In the genomic region with DNA sequence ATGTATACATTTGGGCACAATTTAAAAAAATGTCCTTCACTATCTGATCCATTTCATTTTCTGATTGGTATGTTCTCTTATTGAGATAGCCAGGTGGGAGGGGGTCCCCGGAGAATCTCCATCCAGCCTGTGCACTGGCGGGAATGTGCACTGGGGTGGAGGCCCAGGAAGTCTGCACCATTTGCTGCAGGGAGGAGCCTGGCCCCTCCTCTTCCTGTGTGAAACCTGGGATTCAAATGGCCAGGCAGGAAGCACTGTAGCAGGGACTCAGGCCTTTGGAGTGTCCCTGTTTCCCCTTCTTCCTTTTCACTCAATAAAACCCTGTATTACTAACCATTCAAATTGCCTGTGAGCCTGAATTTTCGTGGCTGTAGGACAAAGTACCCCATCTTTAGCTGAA, we compare ENCODE assay signal across 27 cellular contexts. TPM values are rescaled to one million over a fixed set of nuclear protein-coding genes. Genes with fewer than 3 reads are reported as not detected.
DNase-seq lines count a peak whose midpoint lies in the region; ATAC-seq and TF ChIP-seq lines count a peak whose summit lies in the region.
"Had no signal": no experiment of that assay in that cellular context is flagged by ENCODE, and none has a peak within 500 bp of the region (broad histone marks: within the 10 kb centered on the region; RNA-seq: fewer than 3 reads in every experiment).

No MANE protein-coding gene starts in this region.

- DNase-seq in activated naive CD4-positive, alpha-beta T cell treated with anti-CD3 and anti-CD28 coated beads, Interleukin-2, amount 50 U/mL, for 16 hours = no peak
- DNase-seq in GM23338 (ENCODE audit: low spot score) (peak; percentile 46), NCI-H1694 treated with DMSO at 0.1 percent for 48 hours (lab: John Stamatoyannopoulos, UW) (no peak), GF-D8 (lab: John Stamatoyannopoulos, UW) (no peak)
- no peak for DNase-seq in activated CD4-positive, alpha-beta memory T cell treated with anti-CD3 and anti-CD28 coated beads for 36 hours
- no peak for DNase-seq in naive thymus-derived CD4-positive, alpha-beta T cell
- DNase-seq: activated CD4-positive, alpha-beta T cell treated with anti-CD3 and anti-CD28 coated beads, Interleukin-2, amount 50 U/mL, for 1 hour; anterior cingulate cortex; gastrocnemius medialis; hypothalamus; Kasumi-1; midbrain; naive thymus-derived CD8-positive, alpha-beta T cell; NCI-H2227 treated with DMSO at 0.1 percent for 48 hours; NCI-H526 treated with DMSO at 0.1 percent for 48 hours; ovary; retina; RPMI8226; small intestine; stimulated activated naive CD8-positive, alpha-beta T cell treated with anti-CD3 and anti-CD28 coated beads, Interleukin-15, amount 100 ng/mL, for 72 hours; uterus had no signal

- no peaks in the 10 kb centered on the region for H3F3A ChIP-seq in GM23338 (replicated peaks; ENCODE audit: low read depth)

- H3K4me2 ChIP-seq in GM23338 = no peak overlapping the region

- H2AFZ ChIP-seq in GM23338 = no peak overlapping the region; the same call in 1 of the 2 replicates

- POLR2A ChIA-PET in activated CD4-positive, alpha-beta memory T cell treated with anti-CD3 and anti-CD28 coated beads for 36 hours (lab: Charles Lee) = no interaction called here
- POLR2A ChIA-PET in naive thymus-derived CD4-positive, alpha-beta T cell (lab: Charles Lee) = no interaction called here

- H3K36me3 ChIP-seq in GM23338 (ENCODE audit: insufficient read depth) = no peaks in the 10 kb centered on the region
- no peaks in the 10 kb centered on the region for H3K36me3 ChIP-seq in naive thymus-derived CD4-positive, alpha-beta T cell (ENCODE audit: control insufficient read depth in 2 of 3, insufficient read depth in 3 of 3, low read length in 3 of 3)
- H3K36me3 ChIP-seq: gastrocnemius medialis, ovary, uterus had no signal

- no peak overlapping the region for H3K4me3 Mint-ChIP-seq in activated naive CD4-positive, alpha-beta T cell treated with anti-CD3 and anti-CD28 coated beads, Interleukin-2, amount 50 U/mL, for 24 hours
- H3K4me3 Mint-ChIP-seq in GM23338 = no peak overlapping the region
- H3K4me3 Mint-ChIP-seq in activated CD4-positive, alpha-beta memory T cell treated with anti-CD3 and anti-CD28 coated beads for 36 hours = no peak overlapping the region
- H3K4me3 Mint-ChIP-seq in naive thymus-derived CD4-positive, alpha-beta T cell = no peak overlapping the region
- H3K4me3 Mint-ChIP-seq: activated naive CD8-positive, alpha-beta T cell; dendritic cell treated with granulocyte-macrophage colony-stimulating factor and Interleukin-4, amounts not matched to agents 40 ng/mL and 50 ng/mL, for 4 days; naive thymus-derived CD8-positive, alpha-beta T cell; stimulated activated naive CD8-positive, alpha-beta T cell treated with anti-CD3 and anti-CD28 coated beads, Interleukin-15, amount 100 ng/mL, for 72 hours had no signal

- no peak overlapping the region for H3K27ac ChIP-seq in GM23338 (ENCODE audit: low read depth)
- no peak overlapping the region for H3K27ac ChIP-seq in naive thymus-derived CD4-positive, alpha-beta T cell (ENCODE audit: low read depth, low read length)
- H3K27ac ChIP-seq: gastrocnemius medialis, HL-60, ovary, SK-N-MC, uterus had no signal

- CTCF ChIA-PET in activated CD4-positive, alpha-beta memory T cell treated with anti-CD3 and anti-CD28 coated beads for 36 hours (lab: Charles Lee) = interaction anchor here (0.9 to 2.0 kb wide), 3 partner anchors 8 to 24 kb away, joined by 3 to 5 read pairs (median 3); no protein-coding TSS in a partner anchor
- CTCF ChIA-PET in naive thymus-derived CD4-positive, alpha-beta T cell (lab: Charles Lee) = interaction anchor here (2.7 kb wide), 1 partner anchor 8 kb away, joined by 10 read pairs; no protein-coding TSS in a partner anchor

- peak overlapping the region; percentile 52 for H3K27ac Mint-ChIP-seq in activated naive CD4-positive, alpha-beta T cell treated with anti-CD3 and anti-CD28 coated beads, Interleukin-2, amount 50 U/mL, for 24 hours
- no peak overlapping the region for H3K27ac Mint-ChIP-seq in GM23338
- H3K27ac Mint-ChIP-seq in activated CD4-positive, alpha-beta memory T cell treated with anti-CD3 and anti-CD28 coated beads for 36 hours = peak overlapping the region; percentile 47
- H3K27ac Mint-ChIP-seq in naive thymus-derived CD4-positive, alpha-beta T cell = peak overlapping the region in 7 of 9 donors; percentile 26 to 81 (median 56)
- H3K27ac Mint-ChIP-seq: dendritic cell treated with granulocyte-macrophage colony-stimulating factor and Interleukin-4, amounts not matched to agents 40 ng/mL and 50 ng/mL, for 4 days; stimulated activated naive CD8-positive, alpha-beta T cell treated with anti-CD3 and anti-CD28 coated beads, Interleukin-15, amount 100 ng/mL, for 72 hours had no signal

- no peaks in the 10 kb centered on the region for H3K27me3 ChIP-seq in GM23338 (ENCODE audit: insufficient read depth)
- no peaks in the 10 kb centered on the region for H3K27me3 ChIP-seq in naive thymus-derived CD4-positive, alpha-beta T cell (ENCODE audit: control insufficient read depth in 2 of 2, insufficient read depth in 2 of 2, low read length in 2 of 2)
- H3K27me3 ChIP-seq: gastrocnemius medialis, ovary, uterus had no signal

- peaks cover 11% of the 10 kb centered on the region for H3K36me3 Mint-ChIP-seq in activated naive CD4-positive, alpha-beta T cell treated with anti-CD3 and anti-CD28 coated beads, Interleukin-2, amount 50 U/mL, for 24 hours
- no peaks in the 10 kb centered on the region for H3K36me3 Mint-ChIP-seq in GM23338 (ENCODE audit: low read depth)
- H3K36me3 Mint-ChIP-seq in activated CD4-positive, alpha-beta memory T cell treated with anti-CD3 and anti-CD28 coated beads for 36 hours = peaks cover 7% of the 10 kb centered on the region
- peaks cover 6 to 36% (median 21%) of the 10 kb centered on the region in 5 donors for H3K36me3 Mint-ChIP-seq in naive thymus-derived CD4-positive, alpha-beta T cell

- no peaks in the 10 kb centered on the region for H3K9me3 ChIP-seq in naive thymus-derived CD4-positive, alpha-beta T cell (ENCODE audit: control insufficient read depth in 2 of 3, low read length in 3 of 3)
- H3K9me3 ChIP-seq: gastrocnemius medialis, ovary, uterus had no signal

- H3K9me2 ChIP-seq in GM23338 (ENCODE audit: insufficient read depth) = no peaks in the 10 kb centered on the region; the same call in 1 of the 2 replicates

- H3K4me1 ChIP-seq in GM23338 (ENCODE audit: insufficient read depth) = peaks cover 22% of the 10 kb centered on the region
- peaks cover 18 to 30% of the 10 kb centered on the region in 2 donors for H3K4me1 ChIP-seq in naive thymus-derived CD4-positive, alpha-beta T cell (ENCODE audit: control insufficient read depth in 2 of 2, insufficient read depth in 2 of 2, low read length in 2 of 2)
- H3K4me1 ChIP-seq: gastrocnemius medialis, uterus had no signal

- peak; percentile 45; the same call in 1 of the 3 replicates for ATAC-seq in GM23338
- no peak for ATAC-seq in naive thymus-derived CD4-positive, alpha-beta T cell
- no peak for ATAC-seq in GM18519 (IDR thresholded peaks at IDR 0.05; ENCODE audit: low FRiP score, unreplicated experiment)
- ATAC-seq: gastrocnemius medialis; naive thymus-derived CD8-positive, alpha-beta T cell; stimulated activated naive CD8-positive, alpha-beta T cell treated with anti-CD3 and anti-CD28 coated beads, Interleukin-15, amount 100 ng/mL, for 72 hours had no signal

- H3K4me1 Mint-ChIP-seq in activated naive CD4-positive, alpha-beta T cell treated with anti-CD3 and anti-CD28 coated beads, Interleukin-2, amount 50 U/mL, for 24 hours = peaks cover 81% of the 10 kb centered on the region
- peaks cover 31% of the 10 kb centered on the region for H3K4me1 Mint-ChIP-seq in GM23338
- H3K4me1 Mint-ChIP-seq in activated CD4-positive, alpha-beta memory T cell treated with anti-CD3 and anti-CD28 coated beads for 36 hours (ENCODE audit: low read depth) = peaks cover 81% of the 10 kb centered on the region
- peaks cover 36 to 80% (median 70%) of the 10 kb centered on the region in 7 donors for H3K4me1 Mint-ChIP-seq in naive thymus-derived CD4-positive, alpha-beta T cell

- H4K20me1 ChIP-seq in GM23338 (replicated peaks; ENCODE audit: insufficient read depth) = no peaks in the 10 kb centered on the region

- TF ChIP-seq CTCF in GM23338 (conservative IDR thresholded peaks at IDR 0.05; ENCODE audit: low read depth in 2 of 2) = no peak

- H3K27me3 Mint-ChIP-seq in activated naive CD4-positive, alpha-beta T cell treated with anti-CD3 and anti-CD28 coated beads, Interleukin-2, amount 50 U/mL, for 24 hours = no peaks in the 10 kb centered on the region
- H3K27me3 Mint-ChIP-seq in GM23338 (ENCODE audit: insufficient read depth, low read depth, poor library complexity) = no peaks in the 10 kb centered on the region
- no peaks in the 10 kb centered on the region for H3K27me3 Mint-ChIP-seq in activated CD4-positive, alpha-beta memory T cell treated with anti-CD3 and anti-CD28 coated beads for 36 hours
- no peaks in the 10 kb centered on the region for H3K27me3 Mint-ChIP-seq in naive thymus-derived CD4-positive, alpha-beta T cell
- H3K27me3 Mint-ChIP-seq: activated naive CD8-positive, alpha-beta T cell; dendritic cell treated with granulocyte-macrophage colony-stimulating factor and Interleukin-4, amounts not matched to agents 40 ng/mL and 50 ng/mL, for 4 days; naive thymus-derived CD8-positive, alpha-beta T cell; stimulated activated naive CD8-positive, alpha-beta T cell treated with anti-CD3 and anti-CD28 coated beads, Interleukin-15, amount 100 ng/mL, for 72 hours had no signal

- intact Hi-C loops in activated CD4-positive, alpha-beta memory T cell treated with anti-CD3 and anti-CD28 coated beads for 36 hours (cut with micrococcal nuclease) = no loop called here
- intact Hi-C loops in naive thymus-derived CD4-positive, alpha-beta T cell (cut with micrococcal nuclease) = no loop called here

- H3K9me3 Mint-ChIP-seq in activated naive CD4-positive, alpha-beta T cell treated with anti-CD3 and anti-CD28 coated beads, Interleukin-2, amount 50 U/mL, for 24 hours = no peaks in the 10 kb centered on the region
- H3K9me3 Mint-ChIP-seq in GM23338 = no peaks in the 10 kb centered on the region
- H3K9me3 Mint-ChIP-seq in activated CD4-positive, alpha-beta memory T cell treated with anti-CD3 and anti-CD28 coated beads for 36 hours = peaks cover 7% of the 10 kb centered on the region
- H3K9me3 Mint-ChIP-seq in naive thymus-derived CD4-positive, alpha-beta T cell = peaks cover 0 to 12% (median 3%) of the 10 kb centered on the region in 11 donors
- H3K9me3 Mint-ChIP-seq: dendritic cell treated with granulocyte-macrophage colony-stimulating factor and Interleukin-4, amounts not matched to agents 40 ng/mL and 50 ng/mL, for 4 days had no signal

- no peak overlapping the region for H3K4me3 ChIP-seq in GM23338
- no peak overlapping the region for H3K4me3 ChIP-seq in naive thymus-derived CD4-positive, alpha-beta T cell (ENCODE audit: low read length)
- H3K4me3 ChIP-seq: gastrocnemius medialis, ovary, SK-N-MC, uterus had no signal

- no peaks in the 10 kb centered on the region for H3K79me2 ChIP-seq in GM23338 (replicated peaks; ENCODE audit: insufficient read depth)

RNA-seq across cellular contexts. Expression of gene GPRIN3, which starts 44.3 kb away (rescaled TPM):
- total RNA-seq in GM23338 (2014; rRNA removed; shearing (Covaris generic)) = 3.2 TPM in 2 replicates
- polyA plus RNA-seq in GM23338 (2016; fragmentation: Nextera tagmentation; extraction: Ambion mirVana) = 0.49 and 0.74 TPM in 2 replicates
- total RNA-seq in activated CD4-positive, alpha-beta memory T cell treated with anti-CD3 and anti-CD28 coated beads for 36 hours = 10 to 100 TPM; 20.0 to 22.7 TPM
- 10 to 100 TPM; 10.2 to 55.5 (median 24.8) TPM for total RNA-seq in naive thymus-derived CD4-positive, alpha-beta T cell
- polyA plus RNA-seq in naive thymus-derived CD4-positive, alpha-beta T cell = 1 to 10 TPM; 7.3 to 8.1 TPM
